ENCODE assay signal across 11 cellular contexts in the genomic region with DNA sequence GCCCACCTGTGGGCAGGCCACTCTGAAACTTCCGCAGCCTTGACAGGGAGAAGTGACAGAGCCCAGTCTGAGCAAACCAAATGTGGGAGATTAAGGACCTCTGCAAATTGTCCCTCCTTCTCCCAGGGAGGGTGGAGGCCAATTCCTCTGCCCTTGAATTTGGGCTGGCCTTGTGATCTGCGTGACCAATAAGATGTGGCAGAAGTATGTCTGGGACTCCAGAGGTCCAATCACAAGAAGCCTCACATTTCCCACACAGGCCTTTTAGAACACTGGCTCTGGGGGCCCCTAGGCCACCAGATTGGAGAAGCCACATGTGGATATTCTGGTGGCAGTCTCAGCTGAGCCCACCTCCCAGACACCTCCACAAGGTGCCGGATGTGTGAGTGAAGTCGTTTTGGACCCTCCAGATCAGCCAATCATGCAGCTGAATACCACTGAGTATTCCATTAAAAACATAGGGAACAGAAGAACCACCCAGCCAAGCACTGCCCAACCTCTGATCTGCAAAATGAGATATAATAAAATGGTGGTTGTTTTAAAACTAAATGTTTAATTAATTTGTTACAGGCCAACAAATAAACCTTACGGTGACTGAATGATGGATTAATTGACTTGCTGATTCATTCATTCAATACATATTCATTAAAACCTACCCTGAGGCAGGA.
DNase-seq lines count a peak whose midpoint lies in the region; ATAC-seq and TF ChIP-seq lines count a peak whose summit lies in the region.
"Had no signal": no experiment of that assay in that cellular context is flagged by ENCODE, and none has a peak within 500 bp of the region (broad histone marks: within the 10 kb centered on the region; RNA-seq: fewer than 3 reads in every experiment).

No MANE protein-coding gene starts in this region.

- peak overlapping the region; percentile 48; the same call in 1 of the 2 replicates for H3K27ac ChIP-seq in BLaER1
- no peak overlapping the region for H3K27ac ChIP-seq in HCT116 (ENCODE audit: low read depth, low read length)
- no peak overlapping the region for H3K27ac ChIP-seq in lower lobe of right lung
- H3K27ac ChIP-seq in upper lobe of right lung = no peak overlapping the region

- H3K4me3 ChIP-seq in BLaER1 (no peak overlapping the region), HCT116 (replicated peaks in 1 of 2; ENCODE audit: low read depth in 1 of 2, low read length in 2 of 2) (no peak overlapping the region), lower lobe of right lung (no peak overlapping the region), upper lobe of right lung (no peak overlapping the region)

- TF ChIP-seq CTCF in HCT116 (IDR thresholded peaks at IDR 0.05 in 2 of 3, conservative IDR thresholded peaks at IDR 0.05 in 1 of 3; ENCODE audit: borderline replicate concordance in 1 of 3, insufficient read depth in 1 of 3, low read depth in 2 of 3, low read length in 2 of 3) = no peak
- no peak for TF ChIP-seq CTCF in lower lobe of right lung (IDR thresholded peaks at IDR 0.05)
- TF ChIP-seq CTCF in upper lobe of right lung (IDR thresholded peaks at IDR 0.05) = no peak
- no peak for TF ChIP-seq CTCF in GM13977 (IDR thresholded peaks at IDR 0.05; ENCODE audit: extremely low read depth, insufficient read depth, missing control alignments)

- ATAC-seq in HCT116 = peak; percentile 53; the same call in 1 of the 2 replicates
- ATAC-seq in lower lobe of right lung = no peak
- ATAC-seq in upper lobe of right lung = no peak

- H3K79me2 ChIP-seq in HCT116 (ENCODE audit: insufficient read depth, low read length) = no peaks in the 10 kb centered on the region

- H2AFZ ChIP-seq in HCT116 (ENCODE audit: low read depth, low read length, poor library complexity, severe bottlenecking) = no peak overlapping the region

- TF ChIP-seq POLR2A in HCT116 (IDR thresholded peaks at IDR 0.05; ENCODE audit: borderline replicate concordance, extremely low read depth, insufficient read depth, insufficient read length) = no peak

- H3K4me1 ChIP-seq in BLaER1 (peaks cover 83% of the 10 kb centered on the region), HCT116 (ENCODE audit: control insufficient read depth in 1 of 2, insufficient read depth in 2 of 2, low read length in 2 of 2) (peaks cover 0 to 5% of the 10 kb centered on the region in 2 experiments; a peak in 1 of 4 replicates), lower lobe of right lung (no peaks in the 10 kb centered on the region), upper lobe of right lung (no peaks in the 10 kb centered on the region)

- DNase-seq in HCT116 (ENCODE audit: low read depth, low spot score) = no peak
- peak; percentile 0 for DNase-seq in lower lobe of right lung
- peak; percentile 34 for DNase-seq in upper lobe of right lung
- DNase-seq in occipital lobe (lab: John Stamatoyannopoulos, UW) = no peak
- no peak for DNase-seq in activated effector memory CD4-positive, alpha-beta T cell treated with anti-CD3 and anti-CD28 coated beads, Interleukin-2, amount 50 U/mL, for 16 hours
- DNase-seq in GM13977 (ENCODE audit: low spot score) = no peak
- DNase-seq: CD8-positive, alpha-beta memory T cell; DMS53; GF-D8; HCEC 1CT had no signal

- no peaks in the 10 kb centered on the region for H3K9me2 ChIP-seq in HCT116 (ENCODE audit: insufficient read depth)

- BruUV-seq in HCT116 (replicated peaks; lab: Mats Ljungman, UMichigan) = no TSS peak

- H4K20me1 ChIP-seq in BLaER1 = peaks cover 12% of the 10 kb centered on the region; the same call in 1 of the 2 replicates
- no peaks in the 10 kb centered on the region for H4K20me1 ChIP-seq in HCT116 (ENCODE audit: insufficient read depth)

- intact Hi-C loops in HCT116 (cut with micrococcal nuclease) (no loop called here), lower lobe of right lung (cut with DNase I) (no loop called here), upper lobe of right lung (cut with DNase I) (no loop called here)

- CTCF ChIA-PET in HCT116 (lab: Charles Lee) = no interaction called here

- H3K27me3 ChIP-seq in BLaER1 = no peaks in the 10 kb centered on the region
- no peaks in the 10 kb centered on the region for H3K27me3 ChIP-seq in HCT116 (ENCODE audit: insufficient read depth, low read length)
- H3K27me3 ChIP-seq in lower lobe of right lung (ENCODE audit: low read depth) = peaks cover 3% of the 10 kb centered on the region
- no peaks in the 10 kb centered on the region for H3K27me3 ChIP-seq in upper lobe of right lung

- no peak overlapping the region for H3K9ac ChIP-seq in BLaER1
- no peak overlapping the region for H3K9ac ChIP-seq in HCT116 (ENCODE audit: low read length)

- TF ChIP-seq RAD21 in HCT116 (IDR thresholded peaks at IDR 0.05; ENCODE audit: low read depth) = no peak

- peaks cover 13% of the 10 kb centered on the region for H3K9me3 ChIP-seq in BLaER1
- no peaks in the 10 kb centered on the region for H3K9me3 ChIP-seq in HCT116 (ENCODE audit: control insufficient read depth in 1 of 2, insufficient read depth in 1 of 2, low read depth in 1 of 2, low read length in 2 of 2)
- H3K9me3 ChIP-seq in lower lobe of right lung = peaks cover 8% of the 10 kb centered on the region
- peaks cover 7% of the 10 kb centered on the region for H3K9me3 ChIP-seq in upper lobe of right lung

- H3K36me3 ChIP-seq in BLaER1 = no peaks in the 10 kb centered on the region
- H3K36me3 ChIP-seq in HCT116 (ENCODE audit: control insufficient read depth in 1 of 2, insufficient read depth in 2 of 2, low read length in 2 of 2) = no peaks in the 10 kb centered on the region
- H3K36me3 ChIP-seq in lower lobe of right lung = no peaks in the 10 kb centered on the region
- H3K36me3 ChIP-seq in upper lobe of right lung = no peaks in the 10 kb centered on the region

- POLR2A ChIA-PET in HCT116 (lab: Charles Lee) = no interaction called here

- in situ Hi-C loops in GM13977 (cut with MboI; ENCODE audit: low pct_unique_long_range_greater_than_20kb, low sequenced_read_pairs, unreplicated experiment) = no loop called here

- RAD21 ChIA-PET in HCT116 (lab: Charles Lee; ENCODE audit: low non-redundant PET in 1 of 2, low total read pairs in 2 of 2, uncharacterized antibody in 2 of 2, unreplicated experiment in 2 of 2) = no interaction called here

- H3K4me2 ChIP-seq in BLaER1 = peak overlapping the region; percentile 88
- H3K4me2 ChIP-seq in HCT116 (ENCODE audit: low read length) = no peak overlapping the region

TF ChIP-seq in HCT116, 20 proteins besides CTCF, POLR2A, EP300 and RAD21:
- no peak for TF ChIP-seq JUND (IDR thresholded peaks at IDR 0.05)
- TF ChIP-seq, protein P1, sequence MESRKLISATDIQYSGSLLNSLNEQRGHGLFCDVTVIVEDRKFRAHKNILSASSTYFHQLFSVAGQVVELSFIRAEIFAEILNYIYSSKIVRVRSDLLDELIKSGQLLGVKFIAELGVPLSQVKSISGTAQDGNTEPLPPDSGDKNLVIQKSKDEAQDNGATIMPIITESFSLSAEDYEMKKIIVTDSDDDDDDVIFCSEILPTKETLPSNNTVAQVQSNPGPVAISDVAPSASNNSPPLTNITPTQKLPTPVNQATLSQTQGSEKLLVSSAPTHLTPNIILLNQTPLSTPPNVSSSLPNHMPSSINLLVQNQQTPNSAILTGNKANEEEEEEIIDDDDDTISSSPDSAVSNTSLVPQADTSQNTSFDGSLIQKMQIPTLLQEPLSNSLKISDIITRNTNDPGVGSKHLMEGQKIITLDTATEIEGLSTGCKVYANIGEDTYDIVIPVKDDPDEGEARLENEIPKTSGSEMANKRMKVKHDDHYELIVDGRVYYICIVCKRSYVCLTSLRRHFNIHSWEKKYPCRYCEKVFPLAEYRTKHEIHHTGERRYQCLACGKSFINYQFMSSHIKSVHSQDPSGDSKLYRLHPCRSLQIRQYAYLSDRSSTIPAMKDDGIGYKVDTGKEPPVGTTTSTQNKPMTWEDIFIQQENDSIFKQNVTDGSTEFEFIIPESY (IDR thresholded peaks at IDR 0.05; ENCODE audit: extremely low read depth, insufficient replicate concordance, low read length) = no peak
- TF ChIP-seq, protein P2, sequence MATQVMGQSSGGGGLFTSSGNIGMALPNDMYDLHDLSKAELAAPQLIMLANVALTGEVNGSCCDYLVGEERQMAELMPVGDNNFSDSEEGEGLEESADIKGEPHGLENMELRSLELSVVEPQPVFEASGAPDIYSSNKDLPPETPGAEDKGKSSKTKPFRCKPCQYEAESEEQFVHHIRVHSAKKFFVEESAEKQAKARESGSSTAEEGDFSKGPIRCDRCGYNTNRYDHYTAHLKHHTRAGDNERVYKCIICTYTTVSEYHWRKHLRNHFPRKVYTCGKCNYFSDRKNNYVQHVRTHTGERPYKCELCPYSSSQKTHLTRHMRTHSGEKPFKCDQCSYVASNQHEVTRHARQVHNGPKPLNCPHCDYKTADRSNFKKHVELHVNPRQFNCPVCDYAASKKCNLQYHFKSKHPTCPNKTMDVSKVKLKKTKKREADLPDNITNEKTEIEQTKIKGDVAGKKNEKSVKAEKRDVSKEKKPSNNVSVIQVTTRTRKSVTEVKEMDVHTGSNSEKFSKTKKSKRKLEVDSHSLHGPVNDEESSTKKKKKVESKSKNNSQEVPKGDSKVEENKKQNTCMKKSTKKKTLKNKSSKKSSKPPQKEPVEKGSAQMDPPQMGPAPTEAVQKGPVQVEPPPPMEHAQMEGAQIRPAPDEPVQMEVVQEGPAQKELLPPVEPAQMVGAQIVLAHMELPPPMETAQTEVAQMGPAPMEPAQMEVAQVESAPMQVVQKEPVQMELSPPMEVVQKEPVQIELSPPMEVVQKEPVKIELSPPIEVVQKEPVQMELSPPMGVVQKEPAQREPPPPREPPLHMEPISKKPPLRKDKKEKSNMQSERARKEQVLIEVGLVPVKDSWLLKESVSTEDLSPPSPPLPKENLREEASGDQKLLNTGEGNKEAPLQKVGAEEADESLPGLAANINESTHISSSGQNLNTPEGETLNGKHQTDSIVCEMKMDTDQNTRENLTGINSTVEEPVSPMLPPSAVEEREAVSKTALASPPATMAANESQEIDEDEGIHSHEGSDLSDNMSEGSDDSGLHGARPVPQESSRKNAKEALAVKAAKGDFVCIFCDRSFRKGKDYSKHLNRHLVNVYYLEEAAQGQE (IDR thresholded peaks at IDR 0.05; ENCODE audit: low read depth) = no peak

Comparison
In these comparisons a context has a peak if more than half of its experiments do, and no peak if none do; other contexts are left out.
1. DNase-seq: peak in lower lobe of right lung (single experiment) and upper lobe of right lung (single experiment); none in HCT116 (single experiment), occipital lobe (single experiment), activated effector memory CD4-positive, alpha-beta T cell treated with anti-CD3 and anti-CD28 coated beads, Interleukin-2, amount 50 U/mL, for 16 hours (single experiment) and GM13977 (single experiment).